ENCODE assay signal across 11 cellular contexts in the genomic region with DNA sequence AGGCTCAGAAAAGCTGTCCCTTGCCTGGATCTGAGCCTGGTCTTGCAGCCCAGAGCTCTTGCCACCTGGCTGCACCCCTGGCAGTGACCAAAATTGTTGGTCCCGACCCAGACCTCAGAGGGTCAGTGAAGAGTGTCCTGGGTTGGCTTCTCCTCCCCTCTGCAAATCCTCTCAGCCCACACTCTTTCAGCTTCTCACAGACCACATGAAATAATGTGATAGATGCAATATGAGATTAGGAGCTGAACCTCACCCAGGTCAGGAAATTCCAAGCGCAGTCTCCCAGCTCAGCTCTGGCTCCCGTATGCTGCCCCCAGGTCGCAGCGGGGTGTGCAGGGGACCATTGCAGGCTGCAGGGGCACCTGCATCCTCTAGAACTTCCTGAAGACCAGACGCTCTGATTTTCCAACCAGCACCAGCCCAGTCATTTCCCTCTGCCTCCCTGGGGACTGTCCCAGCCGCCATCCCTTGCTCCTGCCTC.
"Had no signal": no experiment of that assay in that cellular context is flagged by ENCODE, and none has a peak within 500 bp of the region (broad histone marks: within the 10 kb centered on the region; RNA-seq: fewer than 3 reads in every experiment).

No MANE protein-coding gene starts in this region.

- H3K27ac ChIP-seq: body of pancreas, gastroesophageal sphincter, SK-N-MC, stomach, thoracic aorta had no signal

- H3K4me1 ChIP-seq: body of pancreas, gastroesophageal sphincter, stomach had no signal

- H3K27me3 ChIP-seq: body of pancreas had no signal

- H3K36me3 ChIP-seq: gastroesophageal sphincter, stomach, thoracic aorta had no signal

- H3K9me3 ChIP-seq: body of pancreas, gastroesophageal sphincter, stomach, thoracic aorta had no signal

- H3K4me3 ChIP-seq: body of pancreas, gastroesophageal sphincter, SK-N-MC, stomach, thoracic aorta had no signal

- DNase-seq: activated CD4-positive, CD25-positive, alpha-beta regulatory T cell; amniotic stem cell; dermis blood vessel endothelial cell; nephron progenitor cell; stimulated activated CD4-positive, alpha-beta T cell treated with anti-CD3 and anti-CD28 coated beads, Interleukin-4, amount 100 ng/mL, for 4 hours; stomach had no signal

- ATAC-seq: activated T-cell treated with anti-CD3 and anti-CD28 coated beads, Interleukin-2, amount 50 U/mL, for 4 hours; body of pancreas; gastroesophageal sphincter had no signal
